In the genomic region with DNA sequence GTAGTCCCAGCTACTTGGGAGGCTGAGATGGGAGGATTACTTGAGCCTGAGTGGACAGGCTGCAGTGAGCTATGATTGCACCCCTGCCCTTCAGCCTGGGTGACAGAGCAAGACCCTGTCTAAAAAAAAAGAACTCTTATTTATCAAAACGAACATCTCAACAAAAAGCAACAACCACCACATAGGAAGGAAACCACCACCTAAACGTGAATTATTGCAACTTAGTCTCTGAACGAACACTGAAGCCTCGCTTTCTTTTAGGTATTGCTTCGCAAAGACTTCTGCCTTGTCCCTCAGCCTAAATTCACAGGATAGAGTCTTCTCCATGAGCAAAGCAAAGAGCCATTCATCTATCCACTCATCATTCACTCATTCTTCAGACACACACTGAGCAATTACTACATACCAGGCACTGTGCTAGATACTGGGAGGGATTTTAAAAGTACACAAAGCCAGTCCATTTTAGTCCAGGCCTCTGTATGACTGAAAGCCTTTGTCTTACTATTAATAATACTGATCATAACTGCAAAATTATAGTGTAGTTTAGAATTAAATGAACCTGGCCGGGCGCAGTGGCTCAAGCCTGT, we compare ENCODE assay signal across 25 cellular contexts. TPM values are rescaled to one million over a fixed set of nuclear protein-coding genes. Genes with fewer than 3 reads are reported as not detected.
A peak's percentile ranks its signal among the peaks of the same experiment; 100 is the strongest.
DNase-seq lines count a peak whose midpoint lies in the region; ATAC-seq, FAIRE-seq and TF ChIP-seq lines count a peak whose summit lies in the region.
"Had no signal": no experiment of that assay in that cellular context is flagged by ENCODE, and none has a peak within 500 bp of the region (broad histone marks: within the 10 kb centered on the region; RNA-seq: fewer than 3 reads in every experiment).

No MANE protein-coding gene starts in this region.

- no peak overlapping the region for H3K56ac ChIP-seq in mesendoderm (ENCODE audit: low read length)

- H3K9ac ChIP-seq in GM23248 (no peak overlapping the region), mesendoderm (ENCODE audit: low read length) (no peak overlapping the region)

- no peaks in the 10 kb centered on the region for H4K20me1 ChIP-seq in GM23248 (ENCODE audit: insufficient read depth)

- H2AFZ ChIP-seq in GM23248 = peak overlapping the region; percentile 78

- H2BK120ac ChIP-seq in mesendoderm (ENCODE audit: low read depth, low read length) = peak overlapping the region; percentile 3

- no peaks in the 10 kb centered on the region for H3K36me3 Mint-ChIP-seq in activated CD4-positive, alpha-beta T cell treated with anti-CD3 and anti-CD28 coated beads, Interleukin-2, amount 10 ng/mL, durations not matched to agents 24 days and 14 days (ENCODE audit: low read depth)
- H3K36me3 Mint-ChIP-seq in activated T-helper 17 cell treated with anti-CD3 and anti-CD28 coated beads, Interleukin-2, amount 50 U/mL, for 72 hours (ENCODE audit: low read depth) = no peaks in the 10 kb centered on the region
- H3K36me3 Mint-ChIP-seq in glutamatergic neuron (ENCODE audit: unreplicated experiment) = no peaks in the 10 kb centered on the region

- no peak for TF ChIP-seq POLR2A in GM12891 (IDR thresholded peaks at IDR 0.05; ENCODE audit: low read depth, low read length)

- no peak overlapping the region for H3K4me2 ChIP-seq in GM23248 (ENCODE audit: unreplicated experiment)
- no peak overlapping the region for H3K4me2 ChIP-seq in mesendoderm (ENCODE audit: low read length)

- no peak overlapping the region for H4K8ac ChIP-seq in mesendoderm (ENCODE audit: low read depth, low read length)

- H2AK5ac ChIP-seq in mesendoderm (ENCODE audit: low read length) = no peak overlapping the region

- peak overlapping the region; percentile 2 for H3K18ac ChIP-seq in mesendoderm (ENCODE audit: low read length)

- H3K4me1 ChIP-seq in GM23248 (ENCODE audit: insufficient read depth) (no peaks in the 10 kb centered on the region), mesendoderm (ENCODE audit: control insufficient read depth, low read depth, low read length) (peaks cover 2% of the 10 kb centered on the region)
- H3K4me1 ChIP-seq: prostate gland had no signal

- H3K36me3 ChIP-seq in GM23248 (ENCODE audit: low read depth) (no peaks in the 10 kb centered on the region), mesendoderm (ENCODE audit: control insufficient read depth, insufficient read depth, low read length) (no peaks in the 10 kb centered on the region)
- H3K36me3 ChIP-seq: BE2C, esophagus squamous epithelium, prostate gland had no signal

- H3K27me3 ChIP-seq in GM23248 (replicated peaks; ENCODE audit: insufficient read depth) (no peaks in the 10 kb centered on the region), mesendoderm (ENCODE audit: insufficient read depth, low read length, poor library complexity) (no peaks in the 10 kb centered on the region)
- H3K27me3 ChIP-seq: BE2C, esophagus squamous epithelium had no signal

- ATAC-seq in activated T-helper 17 cell treated with anti-CD3 and anti-CD28 coated beads, Interleukin-2, amount 50 U/mL, for 72 hours (replicated peaks) = peak; percentile 65

- H3K27ac ChIP-seq in GM23248 (no peak overlapping the region), mesendoderm (ENCODE audit: low read depth, low read length) (no peak overlapping the region)
- H3K27ac ChIP-seq: esophagus squamous epithelium, prostate gland, skin epidermis had no signal

- no peaks in the 10 kb centered on the region for H3K79me1 ChIP-seq in mesendoderm (ENCODE audit: low read length)

- in situ Hi-C loops in GM23248 (cut with MboI) = loop anchor here (5.0 kb wide), 1 partner anchor 215 kb away; no protein-coding TSS in a partner anchor

- H3K27ac Mint-ChIP-seq in activated CD4-positive, alpha-beta T cell treated with anti-CD3 and anti-CD28 coated beads, Interleukin-2, amount 10 ng/mL, durations not matched to agents 24 days and 14 days = peak overlapping the region; percentile 51
- peak overlapping the region; percentile 85 for H3K27ac Mint-ChIP-seq in activated T-helper 17 cell treated with anti-CD3 and anti-CD28 coated beads, Interleukin-2, amount 50 U/mL, for 72 hours
- no peak overlapping the region for H3K27ac Mint-ChIP-seq in glutamatergic neuron (ENCODE audit: unreplicated experiment)

- no peak for DNase-seq in activated CD4-positive, alpha-beta T cell treated with anti-CD3 and anti-CD28 coated beads, Interleukin-2, amount 10 ng/mL, durations not matched to agents 24 days and 14 days
- no peak for DNase-seq in activated CD4-positive, alpha-beta T cell treated with anti-CD3 and anti-CD28 coated beads, Interleukin-2, amount 50 U/mL, for 1 hour
- DNase-seq in GM23248 = no peak
- no peak for DNase-seq in mesendoderm
- no peak for DNase-seq in glutamatergic neuron
- DNase-seq in GM12891 (ENCODE audit: insufficient read length, low spot score) = no peak
- no peak for DNase-seq in glomerular visceral epithelial cell (ENCODE audit: extremely low spot score)
- DNase-seq: 8988T; activated T-cell treated with anti-CD3 and anti-CD28 coated beads for 4 hours; DMS53; effector CD4-positive, alpha-beta T cell; esophagus squamous epithelium; mesenchymal stem cell; NCI-H1417 treated with DMSO at 0.1 percent for 48 hours; NCI-H2171 treated with DMSO at 0.1 percent for 48 hours; NCI-H774; nephron progenitor cell; PC-3; stimulated activated CD4-positive, alpha-beta T cell treated with anti-CD3 and anti-CD28 coated beads, Interleukin-4, amount 100 ng/mL, for 24 hours; T1000 had no signal

- H3K4me3 ChIP-seq in GM23248 (no peak overlapping the region), mesendoderm (ENCODE audit: low read length) (no peak overlapping the region)
- H3K4me3 ChIP-seq: prostate gland, skin epidermis had no signal

- no peak overlapping the region for H3K23ac ChIP-seq in mesendoderm (ENCODE audit: low read length)

- no peaks in the 10 kb centered on the region for H3F3A ChIP-seq in GM23248 (ENCODE audit: insufficient read depth)

- peak overlapping the region; percentile 33 for H3K4me3 Mint-ChIP-seq in activated CD4-positive, alpha-beta T cell treated with anti-CD3 and anti-CD28 coated beads, Interleukin-2, amount 10 ng/mL, durations not matched to agents 24 days and 14 days
- peak overlapping the region; percentile 73 for H3K4me3 Mint-ChIP-seq in activated T-helper 17 cell treated with anti-CD3 and anti-CD28 coated beads, Interleukin-2, amount 50 U/mL, for 72 hours
- no peak overlapping the region for H3K4me3 Mint-ChIP-seq in glutamatergic neuron (ENCODE audit: unreplicated experiment)
- H3K4me3 Mint-ChIP-seq: nephron progenitor cell had no signal

- no peaks in the 10 kb centered on the region for H3K79me2 ChIP-seq in GM23248 (ENCODE audit: insufficient read depth)
- H3K79me2 ChIP-seq in mesendoderm (ENCODE audit: control insufficient read depth, insufficient read depth, low read length) = no peaks in the 10 kb centered on the region

- no peak for FAIRE-seq in GM12891 (lab: Jason Lieb, UNC)
- FAIRE-seq: urothelium cell line had no signal

- TF ChIP-seq CTCF in glutamatergic neuron (IDR thresholded peaks at IDR 0.05; ENCODE audit: partially characterized antibody, unreplicated experiment) = no peak

- no peaks in the 10 kb centered on the region for H3K9me2 ChIP-seq in GM23248 (ENCODE audit: insufficient read depth)

- H3K9me3 ChIP-seq in GM23248 (ENCODE audit: low read depth) = no peaks in the 10 kb centered on the region
- H3K9me3 ChIP-seq: BE2C, esophagus squamous epithelium, prostate gland had no signal

- H3K27me3 Mint-ChIP-seq in activated CD4-positive, alpha-beta T cell treated with anti-CD3 and anti-CD28 coated beads, Interleukin-2, amount 10 ng/mL, durations not matched to agents 24 days and 14 days = no peaks in the 10 kb centered on the region
- H3K27me3 Mint-ChIP-seq in activated T-helper 17 cell treated with anti-CD3 and anti-CD28 coated beads, Interleukin-2, amount 50 U/mL, for 72 hours = no peaks in the 10 kb centered on the region
- no peaks in the 10 kb centered on the region for H3K27me3 Mint-ChIP-seq in glutamatergic neuron (ENCODE audit: unreplicated experiment)

- H3K4me1 Mint-ChIP-seq in activated CD4-positive, alpha-beta T cell treated with anti-CD3 and anti-CD28 coated beads, Interleukin-2, amount 10 ng/mL, durations not matched to agents 24 days and 14 days = peaks cover 15% of the 10 kb centered on the region
- H3K4me1 Mint-ChIP-seq in activated T-helper 17 cell treated with anti-CD3 and anti-CD28 coated beads, Interleukin-2, amount 50 U/mL, for 72 hours = peaks cover 13% of the 10 kb centered on the region
- H3K4me1 Mint-ChIP-seq in glutamatergic neuron (ENCODE audit: low read depth, unreplicated experiment) = peaks cover 7% of the 10 kb centered on the region

- H2BK5ac ChIP-seq in mesendoderm (ENCODE audit: low read length) = no peak overlapping the region

- H3K9me3 Mint-ChIP-seq in activated CD4-positive, alpha-beta T cell treated with anti-CD3 and anti-CD28 coated beads, Interleukin-2, amount 10 ng/mL, durations not matched to agents 24 days and 14 days = no peaks in the 10 kb centered on the region
- H3K9me3 Mint-ChIP-seq in activated T-helper 17 cell treated with anti-CD3 and anti-CD28 coated beads, Interleukin-2, amount 50 U/mL, for 72 hours = no peaks in the 10 kb centered on the region
- H3K9me3 Mint-ChIP-seq in glutamatergic neuron (ENCODE audit: unreplicated experiment) = peaks cover 1% of the 10 kb centered on the region
- H3K9me3 Mint-ChIP-seq: nephron progenitor cell had no signal

- WGBS in GM23248 (ENCODE audit: low coverage in 1 of 2, low lambda C conversion rate in 2 of 2, missing lambda C conversion rate in 2 of 2), 2 experiments = 85% methylated on average over 7 of the region's 7 CpGs
- WGBS in mesendoderm (ENCODE audit: extremely low coverage, insufficient coverage, low lambda C conversion rate) = no CpG with 5 or more reads among the region's 7 CpGs

- intact Hi-C loops in activated CD4-positive, alpha-beta T cell treated with anti-CD3 and anti-CD28 coated beads, Interleukin-2, amount 10 ng/mL, durations not matched to agents 24 days and 14 days (cut with micrococcal nuclease) = no loop called here

- no peak overlapping the region for H4K5ac ChIP-seq in mesendoderm (ENCODE audit: low read length)

- H3K4ac ChIP-seq in mesendoderm (ENCODE audit: low read depth, low read length) = peak overlapping the region; percentile 75

- no peak overlapping the region for H2BK15ac ChIP-seq in mesendoderm (replicated peaks; ENCODE audit: low read depth)

TF ChIP-seq in GM12891, 5 proteins besides CTCF, POLR2A, EP300 and RAD21 (continues in another document):
- TF ChIP-seq PAX5 (IDR thresholded peaks at IDR 0.05; ENCODE audit: insufficient read depth, low read length, severe bottlenecking) (no peak), TAF1 (IDR thresholded peaks at IDR 0.05; ENCODE audit: low read depth, low read length) (no peak), SPI1 (IDR thresholded peaks at IDR 0.05; ENCODE audit: low read depth, low read length) (no peak)

RNA-seq across cellular contexts. Expression of a gene that starts 57.5 kb away (rescaled TPM):
- 1.3 and 2.1 TPM in 2 replicates for total RNA-seq in activated CD4-positive, alpha-beta T cell treated with anti-CD3 and anti-CD28 coated beads, Interleukin-2, amount 10 ng/mL, durations not matched to agents 24 days and 14 days
- under 0.01 and 0.43 TPM in 2 replicates for total RNA-seq in GM23248 (2014; rRNA removed; shearing (Covaris generic))
- 0.70 and 0.74 TPM in 2 replicates for polyA plus RNA-seq in GM23248 (2016; fragmentation: Nextera tagmentation; extraction: Ambion mirVana)
- total RNA-seq in activated T-helper 17 cell treated with anti-CD3 and anti-CD28 coated beads, Interleukin-2, amount 50 U/mL, for 72 hours = 1 to 10 TPM; 1.7 to 3.5 TPM
- polyA plus RNA-seq in mesendoderm (2013, experiment 1 of 2) = 3.5 TPM
- 3.2 TPM for polyA plus RNA-seq in mesendoderm (2013, experiment 2 of 2)
- total RNA-seq in glutamatergic neuron (ENCODE audit: unreplicated experiment) = 41.1 TPM
- 0.30 TPM for polyA plus RNA-seq in GM12891 (2012; ENCODE audit: low read depth, missing spikeins)
